ENCODE assay signal across 15 cellular contexts in genomic region chr12:79408665-79409064, GRCh38.
DNase-seq lines count a peak whose midpoint lies in the region; ATAC-seq and TF ChIP-seq lines count a peak whose summit lies in the region.
"Had no signal": no experiment of that assay in that cellular context is flagged by ENCODE, and none has a peak within 500 bp of the region (broad histone marks: within the 10 kb centered on the region; RNA-seq: fewer than 3 reads in every experiment).

No MANE protein-coding gene starts in this region.

- H3K4me2 ChIP-seq in H9 (ENCODE audit: insufficient read depth, insufficient read length, low read length): no peak overlapping the region
- no peak overlapping the region for H3K4me2 ChIP-seq in trophoblast cell (ENCODE audit: low read length)

- H4K8ac ChIP-seq in H9 (replicated peaks; ENCODE audit: insufficient read length, low read depth, low read length): no peak overlapping the region
- H4K8ac ChIP-seq in trophoblast cell (ENCODE audit: low read depth, low read length): no peak overlapping the region

- no peak overlapping the region for H2BK20ac ChIP-seq in H9 (ENCODE audit: low read depth, low read length, poor library complexity, severe bottlenecking)

- TF ChIP-seq CTCF in H9 (conservative IDR thresholded peaks at IDR 0.05): no peak
- no peak for TF ChIP-seq CTCF in endodermal cell (conservative IDR thresholded peaks at IDR 0.05)

- H3K9ac ChIP-seq in H9 (ENCODE audit: extremely low read depth, insufficient read length, low read length) (no peak overlapping the region), endodermal cell (ENCODE audit: extremely low read depth, low read length, poor library complexity, severe bottlenecking) (no peak overlapping the region), trophoblast cell (ENCODE audit: low read length) (no peak overlapping the region)
- H3K9ac ChIP-seq: KMS-11 had no signal

- no peak overlapping the region for H4K5ac ChIP-seq in H9 (ENCODE audit: insufficient read length, low read depth, low read length)

- H4K91ac ChIP-seq in H9 (ENCODE audit: insufficient read length, low read depth, low read length): no peak overlapping the region
- no peak overlapping the region for H4K91ac ChIP-seq in trophoblast cell (ENCODE audit: low read depth, low read length)

- DNase-seq in H9 (no peak), NCI-H146 treated with DMSO at 0.1 percent for 48 hours (lab: John Stamatoyannopoulos, UW; ENCODE audit: unreplicated experiment) (peak; percentile 20), endodermal cell (no peak), trophoblast cell (no peak), superior temporal gyrus (ENCODE audit: extremely low spot score) (no peak)
- no peak for DNase-seq in activated naive CD4-positive, alpha-beta T cell treated with Interleukin-2 at 50 U/mL for 16 hours
- DNase-seq: activated CD4-positive, alpha-beta T cell treated with anti-CD3 and anti-CD28 coated beads for 4 hours; activated gamma-delta T cell treated with Interleukin-2 at 50 U/mL for 16 hours; cerebellar nuclear complex; hippocampal formation; NCI-H774 had no signal

- H3K23me2 ChIP-seq in H9 (ENCODE audit: insufficient read length, low read depth, low read length, poor library complexity, severe bottlenecking): no peaks in the 10 kb centered on the region

- H3K4me1 Mint-ChIP-seq in H9 (peaks cover 23% of the 10 kb centered on the region in 2 experiments), endodermal cell (peaks cover 14% of the 10 kb centered on the region)
- H3K4me1 Mint-ChIP-seq: stimulated activated naive CD8-positive, alpha-beta T cell treated with anti-CD3 and anti-CD28 coated beads, Interleukin-15, amount 100 ng/mL, for 72 hours had no signal

- H3K4me3 ChIP-seq in endodermal cell (ENCODE audit: low read length) (peak overlapping the region; percentile 29), trophoblast cell (ENCODE audit: low read depth, low read length) (no peak overlapping the region)

- WGBS in H9 (ENCODE audit: extremely low coverage, insufficient read length, low lambda C conversion rate): no CpG with 5 or more reads among the region's 4 CpGs
- 87 to 90% methylated on average over 3 to 4 of the region's 4 CpGs for WGBS in endodermal cell (ENCODE audit: insufficient coverage in 1 of 2, insufficient read length in 1 of 2), 2 experiments
- WGBS in trophoblast cell (ENCODE audit: extremely low coverage, insufficient coverage, insufficient read length): no CpG with 5 or more reads among the region's 4 CpGs

- no peak overlapping the region for H4K12ac ChIP-seq in trophoblast cell (ENCODE audit: low read depth, low read length)

- H3K79me1 ChIP-seq in H9 (ENCODE audit: insufficient read depth, low read depth, low read length, poor library complexity, severe bottlenecking) (no peaks in the 10 kb centered on the region), trophoblast cell (ENCODE audit: low read length) (peaks cover 18% of the 10 kb centered on the region)

- H3K9me3 Mint-ChIP-seq in H9: no peaks in the 10 kb centered on the region
- H3K9me3 Mint-ChIP-seq in endodermal cell: no peaks in the 10 kb centered on the region
- H3K9me3 Mint-ChIP-seq: stimulated activated naive CD8-positive, alpha-beta T cell treated with anti-CD3 and anti-CD28 coated beads, Interleukin-15, amount 100 ng/mL, for 72 hours had no signal

- H3K36me3 ChIP-seq in endodermal cell (ENCODE audit: control insufficient read depth, insufficient read depth, low read length): no peaks in the 10 kb centered on the region
- H3K36me3 ChIP-seq in trophoblast cell (ENCODE audit: control insufficient read depth in 1 of 2, insufficient read depth in 2 of 2, low read length in 2 of 2): peaks cover 0 to 2% of the 10 kb centered on the region in 2 experiments

- ATAC-seq in HG02610 (IDR thresholded peaks at IDR 0.05; ENCODE audit: unreplicated experiment) (no peak), GM21528 (IDR thresholded peaks at IDR 0.05; ENCODE audit: low FRiP score, unreplicated experiment) (no peak)

- peaks cover 3% of the 10 kb centered on the region; the same call in 1 of the 2 replicates for H3K4me1 ChIP-seq in H9 (ENCODE audit: insufficient read depth, low read length)
- peaks cover 7% of the 10 kb centered on the region for H3K4me1 ChIP-seq in endodermal cell (ENCODE audit: control insufficient read depth, insufficient read depth, low read length)
- peaks cover 6 to 8% of the 10 kb centered on the region in 2 experiments for H3K4me1 ChIP-seq in trophoblast cell (ENCODE audit: control insufficient read depth in 1 of 2, insufficient read depth in 2 of 2, low read length in 2 of 2)

- no peak overlapping the region for H2BK120ac ChIP-seq in H9 (ENCODE audit: low read depth, low read length, poor library complexity, severe bottlenecking)
- no peak overlapping the region for H2BK120ac ChIP-seq in trophoblast cell (ENCODE audit: insufficient read depth, low read length, poor library complexity)

- H3K14ac ChIP-seq in H9 (ENCODE audit: insufficient read depth, low read length): no peak overlapping the region
- no peak overlapping the region for H3K14ac ChIP-seq in trophoblast cell (ENCODE audit: low read length)

- H3K27ac ChIP-seq in H9 (ENCODE audit: insufficient read length, low read depth, low read length) (no peak overlapping the region), endodermal cell (ENCODE audit: low read depth, low read length) (no peak overlapping the region), trophoblast cell (ENCODE audit: low read depth, low read length) (peak overlapping the region; percentile 38)
- H3K27ac ChIP-seq: KMS-11 had no signal

- no peak overlapping the region for H3K4me3 Mint-ChIP-seq in H9
- no peak overlapping the region for H3K4me3 Mint-ChIP-seq in endodermal cell
- H3K4me3 Mint-ChIP-seq: stimulated activated naive CD8-positive, alpha-beta T cell treated with anti-CD3 and anti-CD28 coated beads, Interleukin-15, amount 100 ng/mL, for 72 hours had no signal

- H3K27me3 ChIP-seq in H9 (ENCODE audit: insufficient read depth, low read length): no peaks in the 10 kb centered on the region
- H3K27me3 ChIP-seq in endodermal cell (ENCODE audit: control insufficient read depth, insufficient read depth, low read length, poor library complexity, severe bottlenecking): no peaks in the 10 kb centered on the region
- no peaks in the 10 kb centered on the region for H3K27me3 ChIP-seq in trophoblast cell (ENCODE audit: insufficient read depth, low read length)

- H2BK5ac ChIP-seq in H9 (ENCODE audit: insufficient read length, low read length): no peak overlapping the region
- H2BK5ac ChIP-seq in trophoblast cell (ENCODE audit: low read depth, low read length, poor library complexity): no peak overlapping the region

- no peak overlapping the region for H3K18ac ChIP-seq in H9 (ENCODE audit: insufficient read length, low read depth, low read length)
- no peak overlapping the region for H3K18ac ChIP-seq in trophoblast cell (ENCODE audit: low read length)

- H2AK5ac ChIP-seq in H9 (ENCODE audit: insufficient read length, low read length): no peak overlapping the region
- H2AK5ac ChIP-seq in trophoblast cell (ENCODE audit: low read length): no peak overlapping the region

- peak overlapping the region in 2 of 3 experiments; percentile 9 to 15; a peak in 4 of 7 replicates for H3K27ac Mint-ChIP-seq in H9
- no peak overlapping the region for H3K27ac Mint-ChIP-seq in endodermal cell
- H3K27ac Mint-ChIP-seq: stimulated activated naive CD8-positive, alpha-beta T cell treated with anti-CD3 and anti-CD28 coated beads, Interleukin-15, amount 100 ng/mL, for 72 hours had no signal

- H3K36me3 Mint-ChIP-seq in H9 (ENCODE audit: insufficient read depth in 1 of 3, low read depth in 3 of 3) (no peaks in the 10 kb centered on the region), endodermal cell (ENCODE audit: low read depth) (no peaks in the 10 kb centered on the region)

- H2BK15ac ChIP-seq in H9 (ENCODE audit: low read depth, low read length): no peak overlapping the region

- H2AFZ ChIP-seq in H9 (ENCODE audit: low read length) (no peak overlapping the region), trophoblast cell (ENCODE audit: insufficient read depth, low read length, poor library complexity) (no peak overlapping the region)

- H3K79me2 ChIP-seq in H9 (ENCODE audit: insufficient read depth, low read length) (no peaks in the 10 kb centered on the region), trophoblast cell (ENCODE audit: control insufficient read depth, insufficient read depth, low read length, poor library complexity) (peaks cover 4% of the 10 kb centered on the region)

- H3K23ac ChIP-seq in H9 (ENCODE audit: insufficient read length, low read depth, low read length) (no peak overlapping the region), trophoblast cell (ENCODE audit: low read length) (no peak overlapping the region)

- no peaks in the 10 kb centered on the region for H4K20me1 ChIP-seq in H9 (ENCODE audit: control insufficient read depth, insufficient read depth, insufficient read length)

- H3K27me3 Mint-ChIP-seq in H9 (ENCODE audit: low read depth) (no peaks in the 10 kb centered on the region), endodermal cell (ENCODE audit: insufficient read depth) (no peaks in the 10 kb centered on the region)
- H3K27me3 Mint-ChIP-seq: stimulated activated naive CD8-positive, alpha-beta T cell treated with anti-CD3 and anti-CD28 coated beads, Interleukin-15, amount 100 ng/mL, for 72 hours had no signal

- no peak overlapping the region for H3T11ph ChIP-seq in H9 (ENCODE audit: low read length)

- no peak overlapping the region for H3K56ac ChIP-seq in H9 (ENCODE audit: insufficient read length, low read depth, low read length)

- no peak overlapping the region for H3K4ac ChIP-seq in H9 (ENCODE audit: low read depth, low read length)
- no peak overlapping the region for H3K4ac ChIP-seq in trophoblast cell (ENCODE audit: low read depth, low read length)

- H3K9me3 ChIP-seq in H9 (ENCODE audit: control insufficient read depth, low read depth, low read length) (no peaks in the 10 kb centered on the region), endodermal cell (ENCODE audit: control insufficient read depth, low read length) (no peaks in the 10 kb centered on the region), trophoblast cell (ENCODE audit: insufficient read depth, low read depth, low read length) (no peaks in the 10 kb centered on the region)

- H2BK12ac ChIP-seq in H9 (ENCODE audit: insufficient read length, low read depth, low read length): no peak overlapping the region
- no peak overlapping the region for H2BK12ac ChIP-seq in trophoblast cell (ENCODE audit: low read length)
